ENCODE assay signal across 10 cellular contexts in genomic region chr9:131607591-131607990, GRCh38.
DNase-seq lines count a peak whose midpoint lies in the region; ATAC-seq, FAIRE-seq and TF ChIP-seq lines count a peak whose summit lies in the region.
"Had no signal": no experiment of that assay in that cellular context is flagged by ENCODE, and none has a peak within 500 bp of the region (broad histone marks: within the 10 kb centered on the region; RNA-seq: fewer than 3 reads in every experiment).

No MANE protein-coding gene starts in this region.

- FAIRE-seq in astrocyte (lab: Jason Lieb, UNC): no peak

- H3K27me3 ChIP-seq in HUES64 (ENCODE audit: insufficient read depth, low read length) (no peaks in the 10 kb centered on the region), astrocyte (ENCODE audit: insufficient read depth, low read length) (no peaks in the 10 kb centered on the region), lower lobe of right lung (ENCODE audit: low read depth) (no peaks in the 10 kb centered on the region)

- 91% methylated on average over 8 of the region's 8 CpGs for WGBS in HUES64

- H3K4me2 ChIP-seq in astrocyte (ENCODE audit: low read length): no peak overlapping the region

- no peaks in the 10 kb centered on the region for H3K9me3 Mint-ChIP-seq in astrocyte (ENCODE audit: unreplicated experiment)
- no peaks in the 10 kb centered on the region for H3K9me3 Mint-ChIP-seq in stimulated activated memory B cell treated with anti-CD40 and anti-IgM and Interleukin-4, amounts not matched to agents 10 μg/mL and 1 μg/mL and 100 μg/mL, for 72 hours

- no peak overlapping the region for H3K4me3 ChIP-seq in HUES64 (ENCODE audit: low read length)
- no peak overlapping the region for H3K4me3 ChIP-seq in astrocyte (ENCODE audit: insufficient read depth, low read depth, low read length)
- no peak overlapping the region for H3K4me3 ChIP-seq in lower lobe of right lung

- H3K9ac ChIP-seq in HUES64 (ENCODE audit: low read depth, low read length) (no peak overlapping the region), astrocyte (ENCODE audit: low read length) (peak overlapping the region; percentile 76)

- peaks cover 12% of the 10 kb centered on the region for H3K36me3 ChIP-seq in HUES64 (ENCODE audit: insufficient read depth, low read length)
- H3K36me3 ChIP-seq in astrocyte (ENCODE audit: insufficient read depth, low read length): no peaks in the 10 kb centered on the region
- peaks cover 90% of the 10 kb centered on the region for H3K36me3 ChIP-seq in lower lobe of right lung

- H3K27ac ChIP-seq in HUES64 (ENCODE audit: low read depth, low read length) (peak overlapping the region; percentile 88; the same call in 1 of the 2 replicates), astrocyte (ENCODE audit: low read depth, low read length) (no peak overlapping the region), lower lobe of right lung (peak overlapping the region; percentile 68)

- no peak for DNase-seq in astrocyte (ENCODE audit: low read depth)
- no peak for DNase-seq in lower lobe of right lung
- DNase-seq in NCI-H748 treated with DMSO at 0.1 percent for 48 hours (lab: John Stamatoyannopoulos, UW): no peak
- DNase-seq: activated CD4-positive, alpha-beta T cell treated with anti-CD3 and anti-CD28 coated beads for 4 hours; activated effector memory CD4-positive, alpha-beta T cell treated with anti-CD3 and anti-CD28 coated beads, Interleukin-2, amount 50 U/mL, for 16 hours; NCI-H187 had no signal

- H4K20me1 ChIP-seq in astrocyte (ENCODE audit: insufficient read depth, low read length): peaks cover 14% of the 10 kb centered on the region

- no peak overlapping the region for H3K4me3 Mint-ChIP-seq in astrocyte (ENCODE audit: unreplicated experiment)
- no peak overlapping the region for H3K4me3 Mint-ChIP-seq in stimulated activated memory B cell treated with anti-CD40 and anti-IgM and Interleukin-4, amounts not matched to agents 10 μg/mL and 1 μg/mL and 100 μg/mL, for 72 hours

- H3K4me1 Mint-ChIP-seq in astrocyte (ENCODE audit: low read depth, unreplicated experiment): peaks cover 31% of the 10 kb centered on the region
- H3K4me1 Mint-ChIP-seq in stimulated activated memory B cell treated with anti-CD40 and anti-IgM and Interleukin-4, amounts not matched to agents 10 μg/mL and 1 μg/mL and 100 μg/mL, for 72 hours: peaks cover 41% of the 10 kb centered on the region

- intact Hi-C loops in lower lobe of right lung (cut with DNase I): no loop called here

- ATAC-seq in lower lobe of right lung: no peak
- ATAC-seq in stimulated activated memory B cell treated with anti-CD40 and anti-IgM and Interleukin-4, amounts not matched to agents 10 μg/mL and 1 μg/mL and 100 μg/mL, for 72 hours: no peak
- no peak for ATAC-seq in GM18867 (IDR thresholded peaks at IDR 0.05; ENCODE audit: unreplicated experiment)
- no peak for ATAC-seq in HG03378 (IDR thresholded peaks at IDR 0.05; ENCODE audit: unreplicated experiment)

- peak overlapping the region; percentile 95 for H3K27ac Mint-ChIP-seq in astrocyte (ENCODE audit: unreplicated experiment)
- peak overlapping the region; percentile 69 for H3K27ac Mint-ChIP-seq in stimulated activated memory B cell treated with anti-CD40 and anti-IgM and Interleukin-4, amounts not matched to agents 10 μg/mL and 1 μg/mL and 100 μg/mL, for 72 hours

- no peaks in the 10 kb centered on the region for H3K27me3 Mint-ChIP-seq in astrocyte (ENCODE audit: low read depth, unreplicated experiment)
- H3K27me3 Mint-ChIP-seq in stimulated activated memory B cell treated with anti-CD40 and anti-IgM and Interleukin-4, amounts not matched to agents 10 μg/mL and 1 μg/mL and 100 μg/mL, for 72 hours: no peaks in the 10 kb centered on the region

- H3K9me3 ChIP-seq in HUES64 (ENCODE audit: insufficient read depth, low read depth, low read length) (no peaks in the 10 kb centered on the region), astrocyte (ENCODE audit: insufficient read depth, low read depth, low read length) (no peaks in the 10 kb centered on the region), lower lobe of right lung (no peaks in the 10 kb centered on the region)

- no peak overlapping the region for H2AFZ ChIP-seq in astrocyte (ENCODE audit: low read depth, low read length)

- H3K36me3 Mint-ChIP-seq in astrocyte (ENCODE audit: low read depth, unreplicated experiment): peaks cover 23% of the 10 kb centered on the region
- peaks cover 88% of the 10 kb centered on the region for H3K36me3 Mint-ChIP-seq in stimulated activated memory B cell treated with anti-CD40 and anti-IgM and Interleukin-4, amounts not matched to agents 10 μg/mL and 1 μg/mL and 100 μg/mL, for 72 hours

- no peaks in the 10 kb centered on the region for H3K79me2 ChIP-seq in astrocyte (ENCODE audit: insufficient read depth, low read length)

- TF ChIP-seq CTCF in astrocyte (IDR thresholded peaks at IDR 0.05; ENCODE audit: insufficient read depth, low read depth, low read length) (no peak), lower lobe of right lung (IDR thresholded peaks at IDR 0.05) (no peak)

- H3K4me1 ChIP-seq in HUES64 (ENCODE audit: insufficient read depth, low read length) (peaks cover 27% of the 10 kb centered on the region), astrocyte (ENCODE audit: insufficient read depth, low read length) (peaks cover 37% of the 10 kb centered on the region), lower lobe of right lung (peaks cover 30% of the 10 kb centered on the region)
